Comparison of ENCODE assay signal across 21 cellular contexts in the genomic region with DNA sequence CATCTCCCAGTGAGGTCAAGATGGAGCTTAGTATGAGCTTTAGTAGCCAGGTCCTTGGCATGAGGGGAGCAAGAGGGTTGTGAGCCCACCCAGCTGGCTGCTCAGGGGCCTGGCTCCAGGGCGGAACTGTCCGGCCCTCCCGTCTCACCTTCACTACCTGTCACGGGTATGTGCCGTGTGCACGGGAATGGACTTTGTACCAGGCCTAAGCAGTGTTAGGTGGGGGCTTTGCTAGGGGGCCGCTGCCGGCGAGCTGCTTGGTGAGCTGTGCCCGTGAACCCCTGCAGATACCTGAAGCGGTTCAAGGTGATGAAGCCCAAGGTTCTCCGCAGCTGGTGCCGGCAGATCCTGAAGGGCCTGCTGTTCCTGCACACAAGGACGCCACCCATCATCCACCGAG. TPM values are rescaled to one million over a fixed set of nuclear protein-coding genes. Genes with fewer than 3 reads are reported as not detected.
DNase-seq lines count a peak whose midpoint lies in the region; FAIRE-seq and TF ChIP-seq lines count a peak whose summit lies in the region.
"Had no signal": no experiment of that assay in that cellular context is flagged by ENCODE, and none has a peak within 500 bp of the region (broad histone marks: within the 10 kb centered on the region; RNA-seq: fewer than 3 reads in every experiment).

No MANE protein-coding gene starts in this region.

- H4K20me1 ChIP-seq in BLaER1 treated with 17β-estradiol and CSF1 and Interleukin-3, amounts not matched to agents 10 nM and 100 nM = peaks cover 0 to 63% (median 16%) of the 10 kb centered on the region in 11 experiments; a peak in 16 of 22 replicates

- no peak for FAIRE-seq in small intestine (lab: Jason Lieb, UNC)
- no peak for FAIRE-seq in GM19239 (lab: Jason Lieb, UNC)
- FAIRE-seq: A204.1, GM12891 had no signal

- peaks cover 0 to 93% (median 0%) of the 10 kb centered on the region in 11 experiments; a peak in 8 of 22 replicates for H3K27me3 ChIP-seq in BLaER1 treated with 17β-estradiol and CSF1 and Interleukin-3, amounts not matched to agents 10 nM and 100 nM
- no peaks in the 10 kb centered on the region for H3K27me3 ChIP-seq in colonic mucosa
- H3K27me3 ChIP-seq in small intestine (ENCODE audit: control insufficient read depth in 2 of 2, insufficient read depth in 2 of 2, low read length in 2 of 2) = peaks cover 0 to 3% of the 10 kb centered on the region in 2 donors

- peaks cover 36 to 56% (median 43%) of the 10 kb centered on the region in 10 experiments for H3K4me1 ChIP-seq in BLaER1 treated with 17β-estradiol and CSF1 and Interleukin-3, amounts not matched to agents 10 nM and 100 nM
- H3K4me1 ChIP-seq in colonic mucosa (peaks cover 18% of the 10 kb centered on the region), small intestine (ENCODE audit: control insufficient read depth in 2 of 2, insufficient read depth in 1 of 2, low read depth in 1 of 2, low read length in 1 of 2) (peaks cover 0 to 9% of the 10 kb centered on the region in 2 donors)
- H3K4me1 ChIP-seq: Caco-2, SJCRH30 had no signal

- H3K9me3 ChIP-seq in BLaER1 treated with 17β-estradiol and CSF1 and Interleukin-3, amounts not matched to agents 10 nM and 100 nM (replicated peaks in 1 of 11) = no peaks in the 10 kb centered on the region; a peak in 1 of 22 replicates
- H3K9me3 ChIP-seq in colonic mucosa (no peaks in the 10 kb centered on the region), small intestine (ENCODE audit: control insufficient read depth, low read depth) (no peaks in the 10 kb centered on the region)
- H3K9me3 ChIP-seq: Caco-2, SJCRH30 had no signal

- peak overlapping the region; percentile 62 to 87 (median 71); a peak in 17 of 22 replicates for H3K4me2 ChIP-seq in BLaER1 treated with 17β-estradiol and CSF1 and Interleukin-3, amounts not matched to agents 10 nM and 100 nM
- H3K4me2 ChIP-seq: GM23338, KMS-11 had no signal

- DNase-seq in colonic mucosa = peak; percentile 69
- peak; percentile 51 for DNase-seq in mucosa of gallbladder (ENCODE audit: low spot score)
- peak; percentile 74 for DNase-seq in small intestine
- DNase-seq in NOMO-1 treated with DMSO at 0.1 percent for 48 hours (lab: John Stamatoyannopoulos, UW; ENCODE audit: unreplicated experiment) = no peak
- no peak for DNase-seq in GM19239 (ENCODE audit: insufficient read length, low spot score)
- no peak for DNase-seq in kidney tubule cell (ENCODE audit: low spot score)
- DNase-seq: Caco-2; CD4-positive, alpha-beta T cell; DMS153; HCEC 1CT; IMR-90; NCI-H226; NCI-H774; NK-92 treated with Interleukin-12 subunit alpha and Interleukin-12 subunit beta, amount 100 ng/mL, for 24 hours; SJCRH30 had no signal

- peaks cover 0 to 6% (median 0%) of the 10 kb centered on the region in 11 experiments; a peak in 2 of 22 replicates for H3K36me3 ChIP-seq in BLaER1 treated with 17β-estradiol and CSF1 and Interleukin-3, amounts not matched to agents 10 nM and 100 nM
- H3K36me3 ChIP-seq in colonic mucosa = no peaks in the 10 kb centered on the region
- H3K36me3 ChIP-seq in small intestine (ENCODE audit: control insufficient read depth in 2 of 2, insufficient read depth in 2 of 2, low read length in 2 of 2) = no peaks in the 10 kb centered on the region
- H3K36me3 ChIP-seq: SJCRH30 had no signal

- no peak overlapping the region for H3K9ac ChIP-seq in BLaER1 treated with 17β-estradiol and CSF1 and Interleukin-3, amounts not matched to agents 10 nM and 100 nM
- peak overlapping the region in 1 of 2 donors; percentile 53 for H3K9ac ChIP-seq in colonic mucosa (ENCODE audit: low read depth in 2 of 2, low read length in 2 of 2)
- H3K9ac ChIP-seq: KMS-11 had no signal

- H3K27ac ChIP-seq in BLaER1 treated with 17β-estradiol and CSF1 and Interleukin-3, amounts not matched to agents 10 nM and 100 nM = no peak overlapping the region
- peak overlapping the region; percentile 82 for H3K27ac ChIP-seq in colonic mucosa
- peak overlapping the region in 1 of 2 donors; percentile 90 for H3K27ac ChIP-seq in small intestine (ENCODE audit: low read depth in 1 of 2, low read length in 1 of 2)
- H3K27ac ChIP-seq: KMS-11, SJCRH30 had no signal

- WGBS in small intestine, 3 donors = 26 to 71% (median 45%) methylated on average over 15 of the region's 15 CpGs

- H3K4me3 ChIP-seq in BLaER1 treated with 17β-estradiol and CSF1 and Interleukin-3, amounts not matched to agents 10 nM and 100 nM = no peak overlapping the region
- H3K4me3 ChIP-seq in colonic mucosa (no peak overlapping the region), small intestine (ENCODE audit: low read depth in 1 of 2, low read length in 2 of 2) (no peak overlapping the region)
- H3K4me3 ChIP-seq: GM23338, SJCRH30 had no signal

- TF ChIP-seq CTCF in colonic mucosa (IDR thresholded peaks at IDR 0.05) = no peak

- intact Hi-C loops in colonic mucosa (cut with DNase I) = loop anchor here (5.0 to 10.0 kb wide), 2 partner anchors 33 to 64 kb away; no protein-coding TSS in a partner anchor

RNA-seq across cellular contexts. Expression of gene WNK2, which starts 46.7 kb away (rescaled TPM):
- 100 to 1,000 TPM; 161 to 238 TPM for total RNA-seq in colonic mucosa
- total RNA-seq in mucosa of gallbladder = 37.2 TPM
- 10 to 100 TPM; 13.8 to 48.4 (median 19.2) TPM for polyA plus RNA-seq in small intestine
- total RNA-seq: B cell, IMR-90, SJCRH30 had no signal
- polyA plus RNA-seq: IMR-90 had no signal

Comparison
In these comparisons a context has a peak if more than half of its experiments do, and no peak if none do; other contexts are left out.
1. DNase-seq: peak in colonic mucosa (single experiment), mucosa of gallbladder (single experiment) and small intestine (single experiment); none in NOMO-1 treated with DMSO at 0.1 percent for 48 hours (single experiment), GM19239 (single experiment) and kidney tubule cell (single experiment).